9 cellular contexts compared by ENCODE assay signal in the genomic region with DNA sequence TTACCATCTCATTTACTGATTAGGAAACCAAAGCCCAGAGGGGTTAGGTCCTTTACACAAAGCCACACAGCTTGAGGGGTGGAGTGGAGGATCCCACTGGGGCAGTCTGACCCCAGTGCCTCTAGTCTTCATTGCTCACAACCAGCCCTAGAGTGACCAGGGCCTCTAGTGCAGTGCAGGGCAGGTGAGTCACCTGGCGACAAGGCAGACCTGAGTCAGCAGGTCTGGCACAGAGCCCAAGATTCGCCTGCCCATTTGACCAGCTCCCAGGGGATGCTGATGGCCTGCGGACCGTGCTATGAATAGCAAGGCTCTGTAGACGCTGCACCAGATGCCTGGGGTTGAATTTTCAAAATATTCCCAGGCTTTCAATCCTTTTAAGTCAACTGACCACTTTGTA. TPM values are rescaled to one million over a fixed set of nuclear protein-coding genes. Genes with fewer than 3 reads are reported as not detected.
DNase-seq lines count a peak whose midpoint lies in the region; ATAC-seq, FAIRE-seq and TF ChIP-seq lines count a peak whose summit lies in the region.
"Had no signal": no experiment of that assay in that cellular context is flagged by ENCODE, and none has a peak within 500 bp of the region (broad histone marks: within the 10 kb centered on the region; RNA-seq: fewer than 3 reads in every experiment).

No MANE protein-coding gene starts in this region.

- H3K4me1 ChIP-seq in K562 (replicated peaks in 1 of 2; ENCODE audit: control insufficient read depth in 2 of 2, insufficient read depth in 2 of 2, low read length in 2 of 2) (peaks cover 0 to 7% of the 10 kb centered on the region in 2 experiments; a peak in 2 of 5 replicates), pancreas (no peaks in the 10 kb centered on the region)

- no peak for TF ChIP-seq POLR2A in K562 (conservative IDR thresholded peaks at IDR 0.05)

- FAIRE-seq in K562 (lab: Jason Lieb, UNC): no peak
- no peak for FAIRE-seq in pancreas (lab: Jason Lieb, UNC)

- H4K20me1 ChIP-seq in K562 (replicated peaks; ENCODE audit: control insufficient read depth, insufficient read depth, low read length): no peaks in the 10 kb centered on the region

- in situ Hi-C loops in K562 (cut with MboI): no loop called here

- no peak overlapping the region for H3K4me3 ChIP-seq in K562
- no peak overlapping the region for H3K4me3 ChIP-seq in pancreas

- H3K9me1 ChIP-seq in K562 (ENCODE audit: control insufficient read depth, insufficient read depth, low read length): no peaks in the 10 kb centered on the region

- POLR2A ChIA-PET in K562 (lab: Yijun Ruan, JAX) (no interaction called here), T-cell (lab: Charles Lee) (no interaction called here)

- intact Hi-C loops in K562 (cut with micrococcal nuclease): no loop called here
- intact Hi-C loops in pancreas (cut with DNase I): no loop called here

- no peak overlapping the region for H3K27ac Mint-ChIP-seq in endothelial cell (ENCODE audit: unreplicated experiment)
- H3K27ac Mint-ChIP-seq in T-cell: no peak overlapping the region
- H3K27ac Mint-ChIP-seq: dendritic cell treated with granulocyte-macrophage colony-stimulating factor and Interleukin-4, amounts not matched to agents 40 ng/mL and 50 ng/mL, for 4 days; progenitor cell of endocrine pancreas had no signal

- no peak for ATAC-seq in K562
- ATAC-seq in pancreas: peak; percentile 48 to 69 (median 60)
- ATAC-seq in T-cell (replicated peaks in 1 of 4): no peak

- no peak overlapping the region for H3K4me3 Mint-ChIP-seq in endothelial cell (ENCODE audit: unreplicated experiment)
- H3K4me3 Mint-ChIP-seq in T-cell: no peak overlapping the region
- H3K4me3 Mint-ChIP-seq: dendritic cell treated with granulocyte-macrophage colony-stimulating factor and Interleukin-4, amounts not matched to agents 40 ng/mL and 50 ng/mL, for 4 days had no signal

- H3K9me3 ChIP-seq in K562 (replicated peaks; ENCODE audit: control insufficient read depth, insufficient read depth, low read depth, low read length) (no peaks in the 10 kb centered on the region), pancreas (no peaks in the 10 kb centered on the region)

- no peaks in the 10 kb centered on the region for H3K27me3 Mint-ChIP-seq in endothelial cell (ENCODE audit: unreplicated experiment)
- H3K27me3 Mint-ChIP-seq in T-cell: no peaks in the 10 kb centered on the region
- H3K27me3 Mint-ChIP-seq: dendritic cell treated with granulocyte-macrophage colony-stimulating factor and Interleukin-4, amounts not matched to agents 40 ng/mL and 50 ng/mL, for 4 days had no signal

- 2% methylated on average over 5 of the region's 5 CpGs for WGBS in K562 (ENCODE audit: insufficient coverage, low coverage, missing lambda C conversion rate)
- WGBS in pancreas, 2 donors: 63% methylated on average over 5 of the region's 5 CpGs

- peaks cover 2% of the 10 kb centered on the region for H3K4me1 Mint-ChIP-seq in endothelial cell (ENCODE audit: unreplicated experiment)
- no peaks in the 10 kb centered on the region for H3K4me1 Mint-ChIP-seq in T-cell

- H3K9me3 Mint-ChIP-seq in endothelial cell (ENCODE audit: unreplicated experiment): no peaks in the 10 kb centered on the region
- H3K9me3 Mint-ChIP-seq in T-cell: no peaks in the 10 kb centered on the region
- H3K9me3 Mint-ChIP-seq: dendritic cell treated with granulocyte-macrophage colony-stimulating factor and Interleukin-4, amounts not matched to agents 40 ng/mL and 50 ng/mL, for 4 days had no signal

- TF ChIP-seq CTCF in K562 (IDR thresholded peaks at IDR 0.05 in 2 of 3, conservative IDR thresholded peaks at IDR 0.05 in 1 of 3; ENCODE audit: insufficient read depth in 2 of 3, low read depth in 1 of 3, low read length in 3 of 3): no peak
- no peak for TF ChIP-seq CTCF in pancreas (IDR thresholded peaks at IDR 0.05)
- no peak for TF ChIP-seq CTCF in endothelial cell (IDR thresholded peaks at IDR 0.05; ENCODE audit: unreplicated experiment)

- H3K36me3 Mint-ChIP-seq in endothelial cell (ENCODE audit: low read depth, unreplicated experiment): no peaks in the 10 kb centered on the region
- peaks cover 20% of the 10 kb centered on the region for H3K36me3 Mint-ChIP-seq in T-cell

- H3K36me3 ChIP-seq in K562 (ENCODE audit: control insufficient read depth, insufficient read depth, low read length) (no peaks in the 10 kb centered on the region), pancreas (no peaks in the 10 kb centered on the region)

- DNase-seq in LHCN-M2 (ENCODE audit: low read depth) (peak; percentile 22), K562 (ENCODE audit: extremely low read depth in 1 of 4, low spot score in 3 of 4) (no peak), pancreas (peak in 4 of 6 donors; percentile 6 to 77 (median 61)), endothelial cell (ENCODE audit: low spot score) (no peak), T-cell (no peak)
- DNase-seq in activated naive CD4-positive, alpha-beta T cell (lab: John Stamatoyannopoulos, UW): no peak
- DNase-seq: NCI-H526 had no signal

- peaks cover 4 to 5% of the 10 kb centered on the region in 2 experiments; a peak in 4 of 5 replicates for H3K27me3 ChIP-seq in K562 (ENCODE audit: control insufficient read depth in 2 of 2, insufficient read depth in 2 of 2, low read length in 2 of 2)
- no peaks in the 10 kb centered on the region for H3K27me3 ChIP-seq in pancreas

- no peak overlapping the region for H3K27ac ChIP-seq in K562 (ENCODE audit: extremely low read depth, low read depth, low read length)
- no peak overlapping the region for H3K27ac ChIP-seq in pancreas

- no peak for TF ChIP-seq RAD21 in K562 (CRISPR knock-in tag; conservative IDR thresholded peaks at IDR 0.05 in 1 of 2, IDR thresholded peaks at IDR 0.05 in 1 of 2)

- no peak overlapping the region for H3K4me2 ChIP-seq in K562 (ENCODE audit: insufficient read depth, low read length)

- H3K79me2 ChIP-seq in K562 (ENCODE audit: control insufficient read depth, insufficient read depth, low read length): no peaks in the 10 kb centered on the region

- BruUV-seq in K562 (replicated peaks; lab: Mats Ljungman, UMichigan): no TSS peak

- H2AFZ ChIP-seq in K562 (ENCODE audit: low read depth, low read length): no peak overlapping the region

- TF ChIP-seq EP300 in K562 (IDR thresholded peaks at IDR 0.05; ENCODE audit: low read length): no peak

- CTCF ChIA-PET in K562 (lab: Yijun Ruan, JAX; ENCODE audit: low intra/inter-chr PET ratio) (no interaction called here), T-cell (lab: Charles Lee) (no interaction called here)

- H3K9ac ChIP-seq in K562 (ENCODE audit: insufficient read depth in 1 of 2, low read depth in 2 of 2, low read length in 2 of 2): no peak overlapping the region

RNA-seq across cellular contexts. Expression of a gene that starts 29.9 kb away (rescaled TPM):
- total RNA-seq in LHCN-M2 (2014; rRNA removed): 0.06 TPM in 1 of 2 replicates, not detected in the other
- polyA plus RNA-seq in LHCN-M2 (2012): not detected
- 0.35 and 0.46 TPM in 2 replicates for total RNA-seq in K562 (2011; cell fraction: chromatin; rRNA removed; ENCODE audit: low replicate concordance)
- total RNA-seq in K562 (2011; cell fraction: nucleolus; rRNA removed): 0.17 and 0.79 TPM in 2 replicates
- total RNA-seq in K562 (2011; cell fraction: nucleoplasm; rRNA removed): 0.22 and 0.38 TPM in 2 replicates
- total RNA-seq in K562 (2014; rRNA removed): 0.04 TPM in 1 of 2 replicates, not detected in the other
- total RNA-seq in K562 (2014; rRNA removed; fragmentation: Illumina TruSeq; extraction: Trizol): 0.07 and 0.10 TPM in 2 replicates
- total RNA-seq in K562 (2015; rRNA removed; fragmentation: Illumina TruSeq; extraction: Trizol): 0.04 and 0.07 TPM in 2 replicates
- total RNA-seq in K562 (2021): 0.22 TPM in 1 of 2 replicates, not detected in the other
- polyA plus RNA-seq in K562 (2011; rRNA removed): 0.13 and 0.22 TPM in 2 replicates
- polyA plus RNA-seq in K562 (2011; cell fraction: cytosol; rRNA removed): 0.37 TPM in 1 of 2 replicates, not detected in the other
- polyA plus RNA-seq in K562 (2011; cell fraction: nucleus; rRNA removed): 0.47 and 1.5 TPM in 2 replicates
- polyA plus RNA-seq in K562 (2012): 0.05 and 0.21 TPM in 2 replicates
- 0.10 TPM in 1 of 2 replicates, not detected in the other for polyA plus RNA-seq in K562 (2014; fragmentation: Illumina TruSeq; extraction: Trizol)
- not detected for polyA plus RNA-seq in K562 (2014; fragmentation: Nextera tagmentation; extraction: Ambion mirVana)
- polyA plus RNA-seq in K562 (2014; rRNA removed): 0.12 and 0.13 TPM in 2 replicates
- polyA minus RNA-seq in K562 (2011; rRNA and poly(A)+ RNA removed): 0.09 and 0.18 TPM in 2 replicates
- polyA minus RNA-seq in K562 (2011; cell fraction: cytosol; rRNA and poly(A)+ RNA removed): not detected in 2 replicates
- polyA minus RNA-seq in K562 (2011; cell fraction: nucleus; rRNA and poly(A)+ RNA removed): 0.13 and 0.33 TPM in 2 replicates
- total RNA-seq in pancreas: under 1 TPM; 0.13 to 0.97 (median 0.42) TPM
- polyA plus RNA-seq in pancreas: 1 to 10 TPM in 1 of 2 donors, under 1 TPM in 1; 0.89 to 1.1 TPM
- 5.4 TPM for total RNA-seq in endothelial cell (ENCODE audit: unreplicated experiment)
- total RNA-seq in T-cell: 1 to 10 TPM; 1.5 to 5.2 (median 2.9) TPM

RNA-seq across cellular contexts. Expression of a gene that starts 48.0 kb away (rescaled TPM):
- total RNA-seq in LHCN-M2 (2014; rRNA removed) (3.4 and 6.4 TPM in 2 replicates), K562 (2014; rRNA removed) (5.0 and 7.6 TPM in 2 replicates), K562 (2014; rRNA removed; fragmentation: Illumina TruSeq; extraction: Trizol) (6.3 and 8.2 TPM in 2 replicates), K562 (2015; rRNA removed; fragmentation: Illumina TruSeq; extraction: Trizol) (6.6 and 6.9 TPM in 2 replicates), K562 (2021) (11.1 and 13.4 TPM in 2 replicates), pancreas (1 to 10 TPM; 2.5 to 6.6 (median 3.9) TPM), endothelial cell (ENCODE audit: unreplicated experiment) (11.4 TPM), T-cell (10 to 100 TPM; 19.3 to 35.6 (median 29.5) TPM)
- polyA plus RNA-seq in LHCN-M2 (2012): 2.2 TPM
- total RNA-seq in K562 (2011; cell fraction: chromatin; rRNA removed; ENCODE audit: low replicate concordance): 2.7 and 10.4 TPM in 2 replicates
- total RNA-seq in K562 (2011; cell fraction: nucleolus; rRNA removed): 4.3 and 4.5 TPM in 2 replicates
- 5.4 and 7.9 TPM in 2 replicates for total RNA-seq in K562 (2011; cell fraction: nucleoplasm; rRNA removed)
- polyA plus RNA-seq in K562 (2011; rRNA removed) (7.3 and 11.4 TPM in 2 replicates), K562 (2014; fragmentation: Illumina TruSeq; extraction: Trizol) (7.8 and 11.0 TPM in 2 replicates), K562 (2014; fragmentation: Nextera tagmentation; extraction: Ambion mirVana) (1 to 10 TPM; 4.8 to 5.1 TPM), K562 (2014; rRNA removed) (6.9 and 9.6 TPM in 2 replicates), pancreas (1 to 10 TPM; 1.4 to 2.3 TPM)
- polyA plus RNA-seq in K562 (2011; cell fraction: cytosol; rRNA removed): 2.4 and 3.7 TPM in 2 replicates
- polyA plus RNA-seq in K562 (2011; cell fraction: nucleus; rRNA removed): 2.1 and 3.4 TPM in 2 replicates
- polyA plus RNA-seq in K562 (2012): 6.4 and 7.0 TPM in 2 replicates
- polyA minus RNA-seq in K562 (2011; rRNA and poly(A)+ RNA removed): 11.3 and 15.3 TPM in 2 replicates
- 3.5 and 5.4 TPM in 2 replicates for polyA minus RNA-seq in K562 (2011; cell fraction: cytosol; rRNA and poly(A)+ RNA removed)
- polyA minus RNA-seq in K562 (2011; cell fraction: nucleus; rRNA and poly(A)+ RNA removed): 4.3 and 10.4 TPM in 2 replicates

RNA-seq across cellular contexts. Expression of a gene that starts 48.0 kb away (rescaled TPM):
- total RNA-seq in LHCN-M2 (2014; rRNA removed) (4.3 and 6.3 TPM in 2 replicates), K562 (2014; rRNA removed) (3.3 and 3.4 TPM in 2 replicates), K562 (2014; rRNA removed; fragmentation: Illumina TruSeq; extraction: Trizol) (2.0 and 2.1 TPM in 2 replicates), K562 (2015; rRNA removed; fragmentation: Illumina TruSeq; extraction: Trizol) (2.3 TPM in 2 replicates), K562 (2021) (2.6 and 3.0 TPM in 2 replicates), pancreas (1 to 10 TPM; 3.0 to 6.3 (median 4.0) TPM), endothelial cell (ENCODE audit: unreplicated experiment) (3.5 TPM), T-cell (10 to 100 TPM in 2 of 5 donors, 1 to 10 TPM in 3; 3.6 to 10.9 (median 9.7) TPM)
- polyA plus RNA-seq in LHCN-M2 (2012): 3.1 TPM
- 2.2 and 2.4 TPM in 2 replicates for total RNA-seq in K562 (2011; cell fraction: chromatin; rRNA removed; ENCODE audit: low replicate concordance)
- 3.3 and 4.0 TPM in 2 replicates for total RNA-seq in K562 (2011; cell fraction: nucleolus; rRNA removed)
- 3.5 and 3.7 TPM in 2 replicates for total RNA-seq in K562 (2011; cell fraction: nucleoplasm; rRNA removed)
- polyA plus RNA-seq in K562 (2011; rRNA removed) (1.2 and 1.3 TPM in 2 replicates), K562 (2014; fragmentation: Illumina TruSeq; extraction: Trizol) (1.7 and 1.8 TPM in 2 replicates), K562 (2014; fragmentation: Nextera tagmentation; extraction: Ambion mirVana) (under 1 TPM; 0.35 to 0.52 TPM), K562 (2014; rRNA removed) (1.6 and 1.7 TPM in 2 replicates), pancreas (1 to 10 TPM; 1.4 to 2.6 TPM)
- 0.91 and 1.6 TPM in 2 replicates for polyA plus RNA-seq in K562 (2011; cell fraction: cytosol; rRNA removed)
- polyA plus RNA-seq in K562 (2011; cell fraction: nucleus; rRNA removed): 2.1 and 2.2 TPM in 2 replicates
- 1.5 and 2.8 TPM in 2 replicates for polyA plus RNA-seq in K562 (2012)
- 1.5 and 2.3 TPM in 2 replicates for polyA minus RNA-seq in K562 (2011; rRNA and poly(A)+ RNA removed)
- polyA minus RNA-seq in K562 (2011; cell fraction: cytosol; rRNA and poly(A)+ RNA removed): 1.2 and 1.6 TPM in 2 replicates
- 5.0 and 7.9 TPM in 2 replicates for polyA minus RNA-seq in K562 (2011; cell fraction: nucleus; rRNA and poly(A)+ RNA removed)

RNA-seq across cellular contexts. Expression of a gene that starts 54.7 kb away (rescaled TPM):
- total RNA-seq in LHCN-M2 (2014; rRNA removed) (0.40 and 0.71 TPM in 2 replicates), K562 (2014; rRNA removed) (0.41 and 0.53 TPM in 2 replicates), K562 (2014; rRNA removed; fragmentation: Illumina TruSeq; extraction: Trizol) (1.0 and 1.1 TPM in 2 replicates), K562 (2015; rRNA removed; fragmentation: Illumina TruSeq; extraction: Trizol) (1.6 and 1.7 TPM in 2 replicates), K562 (2021) (0.64 and 1.5 TPM in 2 replicates), pancreas (1 to 10 TPM; 1.3 to 4.7 (median 2.5) TPM), endothelial cell (ENCODE audit: unreplicated experiment) (2.1 TPM), T-cell (1 to 10 TPM; 3.0 to 6.0 (median 3.8) TPM)
- polyA plus RNA-seq in LHCN-M2 (2012): 0.19 TPM
- total RNA-seq in K562 (2011; cell fraction: chromatin; rRNA removed; ENCODE audit: low replicate concordance): 0.28 and 8.1 TPM in 2 replicates
- 0.39 TPM in 1 of 2 replicates, not detected in the other for total RNA-seq in K562 (2011; cell fraction: nucleolus; rRNA removed)
- 0.53 and 1.5 TPM in 2 replicates for total RNA-seq in K562 (2011; cell fraction: nucleoplasm; rRNA removed)
- polyA plus RNA-seq in K562 (2011; rRNA removed) (0.24 and 0.35 TPM in 2 replicates), K562 (2014; fragmentation: Illumina TruSeq; extraction: Trizol) (0.28 and 0.76 TPM in 2 replicates), K562 (2014; fragmentation: Nextera tagmentation; extraction: Ambion mirVana) (under 1 TPM; 0.56 to 0.67 TPM), K562 (2014; rRNA removed) (0.34 and 1.4 TPM in 2 replicates), pancreas (1 to 10 TPM; 4.0 to 4.4 TPM)
- polyA plus RNA-seq in K562 (2011; cell fraction: cytosol; rRNA removed): 0.04 TPM in 1 of 2 replicates, not detected in the other
- polyA plus RNA-seq in K562 (2011; cell fraction: nucleus; rRNA removed): 0.17 and 1.0 TPM in 2 replicates
- polyA plus RNA-seq in K562 (2012): 0.23 and 1.2 TPM in 2 replicates
- polyA minus RNA-seq in K562 (2011; rRNA and poly(A)+ RNA removed): 0.70 and 1.2 TPM in 2 replicates
- polyA minus RNA-seq in K562 (2011; cell fraction: cytosol; rRNA and poly(A)+ RNA removed): not detected in 2 replicates
- 0.40 and 3.3 TPM in 2 replicates for polyA minus RNA-seq in K562 (2011; cell fraction: nucleus; rRNA and poly(A)+ RNA removed)

Comparison
In these comparisons a context has a peak if more than half of its experiments do, and no peak if none do; other contexts are left out.
1. DNase-seq: peak in LHCN-M2 (single experiment) and pancreas (4 of 6); none in K562 (0 of 4), endothelial cell (single experiment), T-cell (0 of 34) and activated naive CD4-positive, alpha-beta T cell (0 of 4).
2. ATAC-seq: peak in pancreas (4 of 4); none in K562 (single experiment) and T-cell (0 of 4).